In genomic region chr12:10163084-10163483, GRCh38 we compare ENCODE assay signal across 1 cellular context.
TF ChIP-seq lines count a peak whose summit lies in the region.

No MANE protein-coding gene starts in this region.

TF ChIP-seq in IMR-90, 13 proteins besides CTCF, POLR2A, EP300 and RAD21:
- no peak for TF ChIP-seq MAFK (IDR thresholded peaks at IDR 0.05; ENCODE audit: low read depth, low read length)
- TF ChIP-seq RCOR1 (IDR thresholded peaks at IDR 0.05; ENCODE audit: insufficient replicate concordance, low read length) = no peak
- no peak for TF ChIP-seq BHLHE40 (IDR thresholded peaks at IDR 0.05; ENCODE audit: low read depth, low read length)
- no peak for TF ChIP-seq RFX5 (IDR thresholded peaks at IDR 0.05; ENCODE audit: low read depth, low read length)
- no peak for TF ChIP-seq CHD1 (IDR thresholded peaks at IDR 0.05; ENCODE audit: low read depth, low read length)
- no peak for TF ChIP-seq CEBPB (IDR thresholded peaks at IDR 0.05; ENCODE audit: low read depth, low read length)
- TF ChIP-seq MXI1 (IDR thresholded peaks at IDR 0.05; ENCODE audit: borderline replicate concordance, low read depth, low read length) = no peak
